In the genomic region with DNA sequence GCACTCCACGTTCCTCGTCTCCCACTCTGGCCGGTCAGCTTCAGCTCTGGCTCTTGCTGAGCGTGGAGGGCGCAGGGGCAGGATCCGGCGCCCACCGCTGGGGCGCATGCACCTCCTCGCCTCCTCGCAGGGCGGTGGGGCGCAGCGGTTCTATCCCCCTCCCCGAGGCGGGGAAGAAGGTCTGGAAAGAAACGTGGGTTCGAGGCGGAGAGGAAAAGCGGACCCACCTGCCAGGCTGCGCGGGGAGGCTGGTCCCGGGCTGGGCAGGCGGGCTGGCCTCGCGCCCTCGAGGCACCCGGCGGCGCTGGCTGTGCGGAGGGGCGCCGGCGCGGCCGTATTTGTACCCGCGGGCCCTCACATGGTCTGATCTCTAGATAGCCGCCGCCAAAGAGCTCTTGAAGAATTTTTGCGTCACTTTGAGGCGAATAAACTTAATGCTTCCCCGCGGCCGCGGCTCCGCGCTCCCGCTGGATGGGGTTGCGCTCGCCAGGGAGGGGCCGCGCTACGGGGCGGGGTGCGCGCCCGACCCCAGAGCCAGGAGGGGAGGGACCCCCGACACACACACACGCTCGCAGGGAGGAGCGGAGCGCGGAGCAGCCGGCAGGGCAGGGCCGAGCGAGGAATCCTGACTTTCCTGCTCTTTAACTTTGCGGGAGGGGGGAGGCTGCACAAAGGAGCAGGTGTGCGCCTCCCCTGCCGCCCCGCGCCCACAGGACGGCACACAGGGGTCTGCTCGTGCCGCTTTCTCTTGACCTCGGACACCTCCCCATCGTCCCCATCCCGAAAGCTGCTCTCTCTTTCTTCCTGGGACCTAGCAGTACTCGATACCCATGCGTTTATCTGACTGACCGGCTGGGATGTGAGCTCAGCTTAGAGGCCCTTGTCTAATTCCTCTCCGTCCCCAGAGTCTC, we compare ENCODE assay signal across 9 cellular contexts. TPM values are rescaled to one million over a fixed set of nuclear protein-coding genes. Genes with fewer than 3 reads are reported as not detected.
DNase-seq lines count a peak whose midpoint lies in the region; ATAC-seq, FAIRE-seq and TF ChIP-seq lines count a peak whose summit lies in the region.
"Had no signal": no experiment of that assay in that cellular context is flagged by ENCODE, and none has a peak within 500 bp of the region (broad histone marks: within the 10 kb centered on the region; RNA-seq: fewer than 3 reads in every experiment).

A gene (minus strand): TSS at position 312 of the 911 bp plus-strand sequence. CDS start 13,739 bp downstream, outside the sequence.

- H3K9me3 ChIP-seq in A549 (no peaks in the 10 kb centered on the region), subcutaneous abdominal adipose tissue (ENCODE audit: control insufficient read depth in 5 of 5, low read length in 5 of 5) (no peaks in the 10 kb centered on the region)

- H3K9ac ChIP-seq in subcutaneous abdominal adipose tissue (ENCODE audit: low read length in 5 of 5) = no peak within 1 kb of the TSS

- H3K36me3 ChIP-seq in subcutaneous abdominal adipose tissue (ENCODE audit: control insufficient read depth in 5 of 5, insufficient read depth in 5 of 5, low read length in 5 of 5) = no peaks in the 10 kb centered on the region

- no peak for TF ChIP-seq POLR2A in A549 (IDR thresholded peaks at IDR 0.05; ENCODE audit: low read length)

- peak within 1 kb of the TSS; percentile 29 to 76; a peak in 5 of 6 replicates for H3K27ac ChIP-seq in A549
- no peak within 1 kb of the TSS for H3K27ac ChIP-seq in subcutaneous abdominal adipose tissue (ENCODE audit: low read depth, low read length)

- intact Hi-C loops in posterior cingulate gyrus (cut with DNase I) = loop anchor here (10.0 kb wide), 1 partner anchor 111 kb away; no protein-coding TSS in a partner anchor

- DNase-seq in A549 (ENCODE audit: low read depth in 1 of 2, low spot score in 1 of 2) (peak in 1 of 2 experiments; percentile 47), astrocyte of the cerebellum (ENCODE audit: low read depth) (no peak), islet precursor cell (peak; percentile 77), NCI-H2029 (lab: John Stamatoyannopoulos, UW) (no peak), posterior cingulate gyrus (no peak)
- no peak for DNase-seq in stimulated activated CD4-positive, alpha-beta T cell treated with anti-CD3 and anti-CD28 coated beads, Interleukin-12 subunit alpha, Interleukin-12 subunit beta, amount 100 ng/mL, for 4 hours

- H3K4me3 ChIP-seq in A549 = peak within 1 kb of the TSS; percentile 57
- H3K4me3 ChIP-seq in astrocyte of the cerebellum (ENCODE audit: low read depth, low read length) = peak within 1 kb of the TSS; percentile 39
- peak within 1 kb of the TSS; percentile 35 to 65 (median 52) for H3K4me3 ChIP-seq in subcutaneous abdominal adipose tissue (ENCODE audit: low read depth in 1 of 5, low read length in 5 of 5)

- ATAC-seq in A549 (peak; percentile 21 to 60; a peak in 4 of 6 replicates), GM18502 (IDR thresholded peaks at IDR 0.05; ENCODE audit: poor library complexity, unreplicated experiment) (peak; percentile 28)

- TF ChIP-seq RAD21 in A549 (conservative IDR thresholded peaks at IDR 0.05 in 1 of 2, IDR thresholded peaks at IDR 0.05 in 1 of 2) = no peak

- H3K27me3 ChIP-seq in subcutaneous abdominal adipose tissue (ENCODE audit: control insufficient read depth in 5 of 5, insufficient read depth in 4 of 5, low read length in 5 of 5) = peaks cover 24 to 34% (median 28%) of the 10 kb centered on the region in 5 donors

- H3K4me1 ChIP-seq in A549 (peaks cover 14% of the 10 kb centered on the region), subcutaneous abdominal adipose tissue (ENCODE audit: control insufficient read depth in 5 of 5, insufficient read depth in 5 of 5, low read length in 5 of 5) (peaks cover 2 to 29% (median 25%) of the 10 kb centered on the region in 5 donors)

- peak within 1 kb of the TSS; percentile 99 for H3K4me2 ChIP-seq in A549

- POLR2A ChIA-PET in A549 (lab: Yijun Ruan, JAX) = interaction anchor here (0.5 kb wide), 1 partner anchor 771 kb away, joined by 3 read pairs; no protein-coding TSS in a partner anchor

- 15% methylated on average over 76 of the region's 82 CpGs for WGBS in A549 (ENCODE audit: missing lambda C conversion rate)

- in situ Hi-C loops in astrocyte of the cerebellum (cut with HindIII; ENCODE audit: low sequenced_read_pairs) = no loop called here

- no peak for TF ChIP-seq CTCF in A549 (IDR thresholded peaks at IDR 0.05)
- TF ChIP-seq CTCF in astrocyte of the cerebellum (IDR thresholded peaks at IDR 0.05; ENCODE audit: low read depth, low read length, missing control alignments) = no peak

- FAIRE-seq in A549 (lab: Jason Lieb, UNC) = no peak
- FAIRE-seq: colon had no signal

- CTCF ChIA-PET in A549 (lab: Yijun Ruan, JAX) = interaction anchor here (0.8 to 11.1 kb wide), 23 partner anchors 10 to 432 kb away, joined by 3 to 115 read pairs (median 7); no protein-coding TSS in a partner anchor

- TF ChIP-seq EP300 in A549 (IDR thresholded peaks at IDR 0.05) = no peak

TF ChIP-seq in A549, 52 proteins besides CTCF, POLR2A, EP300 and RAD21:
- TF ChIP-seq, protein P1, sequence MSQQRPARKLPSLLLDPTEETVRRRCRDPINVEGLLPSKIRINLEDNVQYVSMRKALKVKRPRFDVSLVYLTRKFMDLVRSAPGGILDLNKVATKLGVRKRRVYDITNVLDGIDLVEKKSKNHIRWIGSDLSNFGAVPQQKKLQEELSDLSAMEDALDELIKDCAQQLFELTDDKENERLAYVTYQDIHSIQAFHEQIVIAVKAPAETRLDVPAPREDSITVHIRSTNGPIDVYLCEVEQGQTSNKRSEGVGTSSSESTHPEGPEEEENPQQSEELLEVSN (IDR thresholded peaks at IDR 0.05; ENCODE audit: borderline replicate concordance, low read depth) = peak; percentile 51; the same call in 1 of the 2 replicates
- TF ChIP-seq SREBF2 (IDR thresholded peaks at IDR 0.05) (no peak), CHD2 (IDR thresholded peaks at IDR 0.05; ENCODE audit: low read length, partially characterized antibody) (no peak), ZFP36 (IDR thresholded peaks at IDR 0.05; ENCODE audit: borderline replicate concordance, partially characterized antibody) (no peak), PHF8 (IDR thresholded peaks at IDR 0.05; ENCODE audit: borderline replicate concordance, low read depth) (no peak), NPAS2 (CRISPR knock-in tag; IDR thresholded peaks at IDR 0.05; ENCODE audit: borderline replicate concordance) (no peak), GATA3 (IDR thresholded peaks at IDR 0.05; ENCODE audit: borderline replicate concordance) (no peak)
- TF ChIP-seq, protein P2, sequence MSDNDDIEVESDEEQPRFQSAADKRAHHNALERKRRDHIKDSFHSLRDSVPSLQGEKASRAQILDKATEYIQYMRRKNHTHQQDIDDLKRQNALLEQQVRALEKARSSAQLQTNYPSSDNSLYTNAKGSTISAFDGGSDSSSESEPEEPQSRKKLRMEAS (IDR thresholded peaks at IDR 0.05) = peak; percentile 65; the same call in 1 of the 2 replicates

RNA-seq across cellular contexts. Expression of the gene that starts here (rescaled TPM):
- polyA plus RNA-seq in A549 (2011; rRNA removed) (0.07 and 0.12 TPM in 2 replicates), A549 (2017; fragmentation: RNase III; extraction: RNeasy Plus Mini Kit Qiagen cat#74134 plus additional on column Dnase treatment) (0.04 TPM in 1 of 3 replicates, not detected in the others)
- polyA plus RNA-seq in A549 (2012; cell fraction: cytosol; rRNA removed) = 0.03 and 0.05 TPM in 2 replicates
- 0.05 and 0.06 TPM in 2 replicates for polyA plus RNA-seq in A549 (2012; cell fraction: nucleus; rRNA removed)
- polyA minus RNA-seq in A549 (2011; rRNA and poly(A)+ RNA removed) = not detected in 2 replicates

Comparison
In these comparisons a context has a peak if more than half of its experiments do, and no peak if none do; other contexts are left out.
1. Peak in ATAC-seq, H3K4me3 ChIP-seq, H3K27ac ChIP-seq and H3K4me2 ChIP-seq in A549; RNA of the gene not detected or under 1 TPM.